In genomic region chr1:1223321-1223720, GRCh38 we compare ENCODE assay signal across 30 cellular contexts. TPM values are rescaled to one million over a fixed set of nuclear protein-coding genes. Genes with fewer than 3 reads are reported as not detected.
A peak's percentile ranks its signal among the peaks of the same experiment; 100 is the strongest.
DNase-seq lines count a peak whose midpoint lies in the region; ATAC-seq, FAIRE-seq and TF ChIP-seq lines count a peak whose summit lies in the region.
"Had no signal": no experiment of that assay in that cellular context is flagged by ENCODE, and none has a peak within 500 bp of the region (broad histone marks: within the 10 kb centered on the region; RNA-seq: fewer than 3 reads in every experiment).

No MANE protein-coding gene starts in this region.

- FAIRE-seq in pancreas (lab: Jason Lieb, UNC) = no peak
- FAIRE-seq: G401.6, GM12892 had no signal

- H3K9me3 ChIP-seq in tibial artery (no peaks in the 10 kb centered on the region), pancreas (no peaks in the 10 kb centered on the region)
- H3K9me3 ChIP-seq: BLaER1, MG63, Peyer's patch, SJCRH30 had no signal

- H3K36me3 ChIP-seq in tibial artery (peaks cover 51 to 100% (median 97%) of the 10 kb centered on the region in 3 donors), pancreas (peaks cover 2 to 39% (median 16%) of the 10 kb centered on the region in 3 donors)

- no peak for TF ChIP-seq CTCF in tibial artery (IDR thresholded peaks at IDR 0.05)
- TF ChIP-seq CTCF in pancreas (IDR thresholded peaks at IDR 0.05) = no peak

- no peaks in the 10 kb centered on the region for H3K9me3 Mint-ChIP-seq in activated CD4-positive, alpha-beta T cell treated with anti-CD3 and anti-CD28 coated beads for 36 hours (ENCODE audit: low read depth)
- no peaks in the 10 kb centered on the region for H3K9me3 Mint-ChIP-seq in activated T-helper 17 cell treated with anti-CD3 and anti-CD28 coated beads, Interleukin-2, amount 50 U/mL, for 72 hours
- no peaks in the 10 kb centered on the region for H3K9me3 Mint-ChIP-seq in natural killer cell treated with Interleukin-12 subunit alpha and Interleukin-12 subunit beta and Interleukin-15 and Interleukin-18, amount 100 ng/mL, for 72 hours
- H3K9me3 Mint-ChIP-seq: CD8-positive, alpha-beta memory T cell had no signal

- H3K36me3 Mint-ChIP-seq in activated CD4-positive, alpha-beta T cell treated with anti-CD3 and anti-CD28 coated beads for 36 hours (ENCODE audit: low read depth) = peaks cover 51% of the 10 kb centered on the region
- peaks cover 80% of the 10 kb centered on the region for H3K36me3 Mint-ChIP-seq in activated T-helper 17 cell treated with anti-CD3 and anti-CD28 coated beads, Interleukin-2, amount 50 U/mL, for 72 hours (ENCODE audit: low read depth)
- H3K36me3 Mint-ChIP-seq in natural killer cell treated with Interleukin-12 subunit alpha and Interleukin-12 subunit beta and Interleukin-15 and Interleukin-18, amount 100 ng/mL, for 72 hours = peaks cover 17% of the 10 kb centered on the region

- 95 to 97% methylated on average over 15 of the region's 15 CpGs for WGBS in pancreas, 2 donors

- DNase-seq in activated CD4-positive, alpha-beta T cell treated with anti-CD3 and anti-CD28 coated beads for 36 hours = no peak
- DNase-seq in activated CD4-positive, alpha-beta T cell treated with anti-CD3 and anti-CD28 coated beads for 1 hour = no peak
- DNase-seq in natural killer cell treated with Interleukin-12 subunit alpha and Interleukin-12 subunit beta and Interleukin-15 and Interleukin-18, amount 100 ng/mL, for 72 hours (ENCODE audit: low spot score) = no peak
- no peak for DNase-seq in tibial artery
- DNase-seq in kidney glomerular epithelial cell (lab: John Stamatoyannopoulos, UW) = no peak
- no peak for DNase-seq in pancreas
- no peak for DNase-seq in cortex of kidney (lab: John Stamatoyannopoulos, UW)
- DNase-seq: ACHN; Calu3; CD8-positive, alpha-beta memory T cell; DMS153; GOT3; HCEC 1CT; MG63; NCI-H1417; NCI-H1694 treated with DMSO at 0.1 percent for 48 hours; NCI-H2081 treated with DMSO at 0.1 percent for 48 hours; NCI-H2171 treated with DMSO at 0.1 percent for 48 hours; NCI-H446; NCI-H526; Peyer's patch; SJCRH30 had no signal

- POLR2A ChIA-PET in activated CD4-positive, alpha-beta T cell treated with anti-CD3 and anti-CD28 coated beads for 36 hours (lab: Charles Lee) = no interaction called here

- H3K4me3 ChIP-seq in tibial artery (no peak overlapping the region), pancreas (no peak overlapping the region)
- H3K4me3 ChIP-seq: BLaER1, MG63, Peyer's patch, SJCRH30 had no signal

- intact Hi-C loops in activated CD4-positive, alpha-beta T cell treated with anti-CD3 and anti-CD28 coated beads for 36 hours (cut with DNase I, micrococcal nuclease) = no loop called here
- intact Hi-C loops in tibial artery (cut with DNase I; ENCODE audit: low total_unique reads) = no loop called here
- intact Hi-C loops in pancreas (cut with DNase I) = no loop called here

- peaks cover 25% of the 10 kb centered on the region for H3K4me1 Mint-ChIP-seq in activated CD4-positive, alpha-beta T cell treated with anti-CD3 and anti-CD28 coated beads for 36 hours
- peaks cover 26% of the 10 kb centered on the region for H3K4me1 Mint-ChIP-seq in activated T-helper 17 cell treated with anti-CD3 and anti-CD28 coated beads, Interleukin-2, amount 50 U/mL, for 72 hours
- peaks cover 31 to 45% of the 10 kb centered on the region in 2 donors for H3K4me1 Mint-ChIP-seq in natural killer cell treated with Interleukin-12 subunit alpha and Interleukin-12 subunit beta and Interleukin-15 and Interleukin-18, amount 100 ng/mL, for 72 hours (ENCODE audit: low read depth in 2 of 2)

- no peaks in the 10 kb centered on the region for H3K27me3 Mint-ChIP-seq in activated CD4-positive, alpha-beta T cell treated with anti-CD3 and anti-CD28 coated beads for 36 hours
- no peaks in the 10 kb centered on the region for H3K27me3 Mint-ChIP-seq in activated T-helper 17 cell treated with anti-CD3 and anti-CD28 coated beads, Interleukin-2, amount 50 U/mL, for 72 hours
- H3K27me3 Mint-ChIP-seq in natural killer cell treated with Interleukin-12 subunit alpha and Interleukin-12 subunit beta and Interleukin-15 and Interleukin-18, amount 100 ng/mL, for 72 hours = no peaks in the 10 kb centered on the region
- H3K27me3 Mint-ChIP-seq: CD8-positive, alpha-beta memory T cell had no signal

- peak overlapping the region; percentile 47 for H3K27ac Mint-ChIP-seq in activated CD4-positive, alpha-beta T cell treated with anti-CD3 and anti-CD28 coated beads for 36 hours
- H3K27ac Mint-ChIP-seq in activated T-helper 17 cell treated with anti-CD3 and anti-CD28 coated beads, Interleukin-2, amount 50 U/mL, for 72 hours = peak overlapping the region; percentile 75
- H3K27ac Mint-ChIP-seq in natural killer cell treated with Interleukin-12 subunit alpha and Interleukin-12 subunit beta and Interleukin-15 and Interleukin-18, amount 100 ng/mL, for 72 hours = peak overlapping the region; percentile 68 to 88

- H3K27ac ChIP-seq in tibial artery = no peak overlapping the region
- H3K27ac ChIP-seq in pancreas = no peak overlapping the region
- H3K27ac ChIP-seq: 22Rv1, BLaER1, Peyer's patch, SJCRH30 had no signal

- no peak for ATAC-seq in activated CD4-positive, alpha-beta T cell treated with anti-CD3 and anti-CD28 coated beads for 36 hours
- no peak for ATAC-seq in activated T-helper 17 cell treated with anti-CD3 and anti-CD28 coated beads, Interleukin-2, amount 50 U/mL, for 72 hours (replicated peaks)
- ATAC-seq in natural killer cell treated with Interleukin-12 subunit alpha and Interleukin-12 subunit beta and Interleukin-15 and Interleukin-18, amount 100 ng/mL, for 72 hours = no peak
- ATAC-seq in pancreas = no peak

- no peak overlapping the region for H3K4me3 Mint-ChIP-seq in activated CD4-positive, alpha-beta T cell treated with anti-CD3 and anti-CD28 coated beads for 36 hours
- peak overlapping the region; percentile 29 for H3K4me3 Mint-ChIP-seq in activated T-helper 17 cell treated with anti-CD3 and anti-CD28 coated beads, Interleukin-2, amount 50 U/mL, for 72 hours
- peak overlapping the region; percentile 66 for H3K4me3 Mint-ChIP-seq in natural killer cell treated with Interleukin-12 subunit alpha and Interleukin-12 subunit beta and Interleukin-15 and Interleukin-18, amount 100 ng/mL, for 72 hours

- H3K27me3 ChIP-seq in tibial artery = no peaks in the 10 kb centered on the region
- no peaks in the 10 kb centered on the region for H3K27me3 ChIP-seq in pancreas
- H3K27me3 ChIP-seq: BLaER1, MG63, Peyer's patch, SJCRH30 had no signal

- CTCF ChIA-PET in activated CD4-positive, alpha-beta T cell treated with anti-CD3 and anti-CD28 coated beads for 36 hours (lab: Charles Lee) = no interaction called here

- peaks cover 0 to 4% (median under 1%) of the 10 kb centered on the region in 4 donors for H3K4me1 ChIP-seq in tibial artery
- H3K4me1 ChIP-seq in pancreas = no peaks in the 10 kb centered on the region
- H3K4me1 ChIP-seq: BLaER1, Peyer's patch, SJCRH30 had no signal

RNA-seq across cellular contexts. Expression of gene SDF4, which starts 8.5 kb away (rescaled TPM):
- total RNA-seq in activated CD4-positive, alpha-beta T cell treated with anti-CD3 and anti-CD28 coated beads for 36 hours = 100 to 1,000 TPM; 108 to 128 TPM
- 100 to 1,000 TPM; 169 to 773 TPM for total RNA-seq in activated T-helper 17 cell treated with anti-CD3 and anti-CD28 coated beads, Interleukin-2, amount 50 U/mL, for 72 hours
- 100 to 1,000 TPM; 243 to 251 TPM for total RNA-seq in natural killer cell treated with Interleukin-12 subunit alpha and Interleukin-12 subunit beta and Interleukin-15 and Interleukin-18, amount 100 ng/mL, for 72 hours
- total RNA-seq in pancreas = 10 to 100 TPM; 68.3 to 99.4 (median 74.2) TPM
- 10 to 100 TPM; 74.0 to 96.6 TPM for polyA plus RNA-seq in pancreas

RNA-seq across cellular contexts. Expression of gene B3GALT6, which starts 8.7 kb away (rescaled TPM):
- 10 to 100 TPM in 1 of 2 experiments, 1 to 10 TPM in 1; 9.4 to 12.2 TPM for total RNA-seq in activated CD4-positive, alpha-beta T cell treated with anti-CD3 and anti-CD28 coated beads for 36 hours
- 10 to 100 TPM; 10.9 to 16.7 TPM for total RNA-seq in activated T-helper 17 cell treated with anti-CD3 and anti-CD28 coated beads, Interleukin-2, amount 50 U/mL, for 72 hours
- 10 to 100 TPM; 23.8 to 28.1 TPM for total RNA-seq in natural killer cell treated with Interleukin-12 subunit alpha and Interleukin-12 subunit beta and Interleukin-15 and Interleukin-18, amount 100 ng/mL, for 72 hours
- 10 to 100 TPM in 3 of 6 donors, 1 to 10 TPM in 3; 6.2 to 13.4 (median 9.0) TPM for total RNA-seq in pancreas
- polyA plus RNA-seq in pancreas = 1 to 10 TPM; 8.7 to 8.9 TPM

RNA-seq across cellular contexts. Expression of gene TNFRSF4, which starts 9.4 kb away (rescaled TPM):
- total RNA-seq in activated CD4-positive, alpha-beta T cell treated with anti-CD3 and anti-CD28 coated beads for 36 hours = 100 to 1,000 TPM; 340 to 418 TPM
- total RNA-seq in activated T-helper 17 cell treated with anti-CD3 and anti-CD28 coated beads, Interleukin-2, amount 50 U/mL, for 72 hours = 1,000 to 10,000 TPM in 1 of 2 donors, 100 to 1,000 TPM in 1; 384 to 1,007 TPM
- 100 to 1,000 TPM in 1 of 2 donors, 10 to 100 TPM in 1; 56.8 to 305 TPM for total RNA-seq in natural killer cell treated with Interleukin-12 subunit alpha and Interleukin-12 subunit beta and Interleukin-15 and Interleukin-18, amount 100 ng/mL, for 72 hours
- 1 to 10 TPM in 3 of 6 donors, under 1 TPM in 3; 0.26 to 1.6 (median 0.86) TPM for total RNA-seq in pancreas
- polyA plus RNA-seq in pancreas = 1 to 10 TPM; 2.8 to 5.0 TPM
- total RNA-seq: Calu3, Daoy had no signal

RNA-seq across cellular contexts. Expression of gene TNFRSF18, which starts 16.9 kb away (rescaled TPM):
- total RNA-seq in activated CD4-positive, alpha-beta T cell treated with anti-CD3 and anti-CD28 coated beads for 36 hours = 100 to 1,000 TPM in 1 of 2 experiments, 10 to 100 TPM in 1; 95.0 to 164 TPM
- 100 to 1,000 TPM; 105 to 796 TPM for total RNA-seq in activated T-helper 17 cell treated with anti-CD3 and anti-CD28 coated beads, Interleukin-2, amount 50 U/mL, for 72 hours
- total RNA-seq in natural killer cell treated with Interleukin-12 subunit alpha and Interleukin-12 subunit beta and Interleukin-15 and Interleukin-18, amount 100 ng/mL, for 72 hours = 100 to 1,000 TPM; 295 to 591 TPM
- total RNA-seq in pancreas = under 1 TPM in 3 of 6 donors, not detected in 3; 0.32 to 0.34 (median 0.34) TPM
- polyA plus RNA-seq in pancreas = 1 to 10 TPM; 1.1 to 1.2 TPM
- total RNA-seq: Calu3, LHCN-M2, OCI-LY7 had no signal

RNA-seq across cellular contexts. Expression of gene C1QTNF12, which starts 23.2 kb away (rescaled TPM):
- total RNA-seq in activated CD4-positive, alpha-beta T cell treated with anti-CD3 and anti-CD28 coated beads for 36 hours = 1 to 10 TPM; 1.1 to 1.6 TPM
- total RNA-seq in activated T-helper 17 cell treated with anti-CD3 and anti-CD28 coated beads, Interleukin-2, amount 50 U/mL, for 72 hours = 1 to 10 TPM; 1.8 to 7.5 TPM
- 1 to 10 TPM; 5.2 to 5.6 TPM for total RNA-seq in natural killer cell treated with Interleukin-12 subunit alpha and Interleukin-12 subunit beta and Interleukin-15 and Interleukin-18, amount 100 ng/mL, for 72 hours
- total RNA-seq in pancreas = 1 to 10 TPM in 3 of 6 donors, under 1 TPM in 3; 0.43 to 1.7 (median 0.93) TPM
- 1 to 10 TPM; 2.5 to 4.8 TPM for polyA plus RNA-seq in pancreas
- total RNA-seq: Daoy, SJCRH30 had no signal
- polyA plus RNA-seq: CD8-positive, alpha-beta memory T cell had no signal

Comparison
In these comparisons a context has a peak if more than half of its experiments do, and no peak if none do; other contexts are left out.
1. RNA of gene TNFRSF4, which starts 9.4 kb away (total RNA-seq): 384 to 1,007 TPM in activated T-helper 17 cell treated with anti-CD3 and anti-CD28 coated beads, Interleukin-2, amount 50 U/mL, for 72 hours, 340 to 418 TPM in activated CD4-positive, alpha-beta T cell treated with anti-CD3 and anti-CD28 coated beads for 36 hours and 56.8 to 305 TPM in natural killer cell treated with Interleukin-12 subunit alpha and Interleukin-12 subunit beta and Interleukin-15 and Interleukin-18, amount 100 ng/mL, for 72 hours; 0.26 to 1.6 TPM in pancreas; every median in the first group is over 10 times any median in the second.
2. Peak in every context shown above with its lines, with median percentiles within 50 percentile points of each other: H3K27ac Mint-ChIP-seq.